14 cellular contexts compared by ENCODE assay signal in the genomic region with DNA sequence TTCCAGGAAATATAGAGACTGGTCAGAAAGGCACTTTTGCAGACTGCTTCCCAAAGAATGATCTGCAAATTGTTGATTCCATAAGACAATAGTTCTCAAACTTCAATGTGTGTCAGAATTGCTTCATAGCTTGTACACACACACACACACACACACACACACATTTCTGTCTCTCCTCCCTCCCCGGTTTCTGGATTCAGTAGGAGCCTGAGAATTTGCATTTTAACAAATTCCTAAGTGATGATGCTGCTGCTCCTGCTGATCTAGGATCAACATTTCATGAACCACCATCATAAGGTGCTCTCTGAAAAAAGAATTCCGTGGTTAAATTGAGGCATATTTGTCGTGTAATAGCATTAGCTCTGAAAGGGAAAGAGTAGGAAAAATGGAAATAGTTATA. TPM values are rescaled to one million over a fixed set of nuclear protein-coding genes. Genes with fewer than 3 reads are reported as not detected.
DNase-seq lines count a peak whose midpoint lies in the region; ATAC-seq and FAIRE-seq lines count a peak whose summit lies in the region.
"Had no signal": no experiment of that assay in that cellular context is flagged by ENCODE, and none has a peak within 500 bp of the region (broad histone marks: within the 10 kb centered on the region; RNA-seq: fewer than 3 reads in every experiment).

No MANE protein-coding gene starts in this region.

- no peak for FAIRE-seq in small intestine (lab: Jason Lieb, UNC)
- FAIRE-seq: GM12878 had no signal

- H3K27ac ChIP-seq in small intestine (ENCODE audit: low read depth in 1 of 2, low read length in 1 of 2) = no peak overlapping the region
- H3K27ac ChIP-seq: C4-2B had no signal

- DNase-seq in AG08396 (ENCODE audit: low spot score) = peak; percentile 70
- DNase-seq in HT1080 (ENCODE audit: low read depth) = peak; percentile 85
- peak; percentile 90 for DNase-seq in astrocyte of the hippocampus (ENCODE audit: low read depth, low spot score)
- peak; percentile 57 for DNase-seq in iPS-NIHi11 (ENCODE audit: low spot score)
- no peak for DNase-seq in activated T-helper 1 cell treated with anti-CD3 and anti-CD28 coated beads, Interleukin-12 subunit alpha, Interleukin-12 subunit beta, Interleukin-2, Interleukin-4 antibody, amounts not matched to agents 30 ng/mL and 10 ng/mL and 1 ng/mL, durations not matched to agents 14 hours and 24 hours and 36 hours (ENCODE audit: low spot score)
- no peak for DNase-seq in small intestine
- no peak for DNase-seq in midbrain (lab: John Stamatoyannopoulos, UW)
- DNase-seq: caudate nucleus; glutamatergic neuron; Kasumi-1; stimulated activated naive CD8-positive, alpha-beta T cell treated with anti-CD3 and anti-CD28 coated beads, Interleukin-15, Interleukin-2, amounts not matched to agents 100 U/mL and 50 U/mL, for 24 hours had no signal

- no peaks in the 10 kb centered on the region for H3K4me1 Mint-ChIP-seq in activated T-helper 1 cell treated with anti-CD3 and anti-CD28 coated beads, Interleukin-12 subunit alpha, Interleukin-12 subunit beta, Interleukin-2, Interleukin-4 antibody, amounts not matched to agents 30 ng/mL and 10 ng/mL and 1 ng/mL, durations not matched to agents 14 hours and 24 hours and 36 hours (ENCODE audit: low read depth)

- no peaks in the 10 kb centered on the region for H3K36me3 Mint-ChIP-seq in activated T-helper 1 cell treated with anti-CD3 and anti-CD28 coated beads, Interleukin-12 subunit alpha, Interleukin-12 subunit beta, Interleukin-2, Interleukin-4 antibody, amounts not matched to agents 30 ng/mL and 10 ng/mL and 1 ng/mL, durations not matched to agents 14 hours and 24 hours and 36 hours (ENCODE audit: low read depth)

- H3K9me3 ChIP-seq in small intestine (ENCODE audit: control insufficient read depth, low read depth) = no peaks in the 10 kb centered on the region

- no peaks in the 10 kb centered on the region for H3K36me3 ChIP-seq in small intestine (ENCODE audit: control insufficient read depth in 2 of 2, insufficient read depth in 2 of 2, low read length in 2 of 2)

- no peaks in the 10 kb centered on the region for H3K4me1 ChIP-seq in small intestine (ENCODE audit: control insufficient read depth in 2 of 2, insufficient read depth in 1 of 2, low read depth in 1 of 2, low read length in 1 of 2)

- no peaks in the 10 kb centered on the region for H3K9me3 Mint-ChIP-seq in activated T-helper 1 cell treated with anti-CD3 and anti-CD28 coated beads, Interleukin-12 subunit alpha, Interleukin-12 subunit beta, Interleukin-2, Interleukin-4 antibody, amounts not matched to agents 30 ng/mL and 10 ng/mL and 1 ng/mL, durations not matched to agents 14 hours and 24 hours and 36 hours

- H3K27ac Mint-ChIP-seq in activated T-helper 1 cell treated with anti-CD3 and anti-CD28 coated beads, Interleukin-12 subunit alpha, Interleukin-12 subunit beta, Interleukin-2, Interleukin-4 antibody, amounts not matched to agents 30 ng/mL and 10 ng/mL and 1 ng/mL, durations not matched to agents 14 hours and 24 hours and 36 hours = no peak overlapping the region

- H3K27me3 Mint-ChIP-seq in activated T-helper 1 cell treated with anti-CD3 and anti-CD28 coated beads, Interleukin-12 subunit alpha, Interleukin-12 subunit beta, Interleukin-2, Interleukin-4 antibody, amounts not matched to agents 30 ng/mL and 10 ng/mL and 1 ng/mL, durations not matched to agents 14 hours and 24 hours and 36 hours (ENCODE audit: insufficient read depth) = peaks cover 7% of the 10 kb centered on the region

- no peak overlapping the region for H3K4me3 ChIP-seq in small intestine (ENCODE audit: low read depth in 1 of 2, low read length in 2 of 2)
- H3K4me3 ChIP-seq: GM12878 had no signal

- intact Hi-C loops in activated T-helper 1 cell treated with anti-CD3 and anti-CD28 coated beads, Interleukin-12 subunit alpha, Interleukin-12 subunit beta, Interleukin-2, Interleukin-4 antibody, amounts not matched to agents 30 ng/mL and 10 ng/mL and 1 ng/mL, durations not matched to agents 14 hours and 24 hours and 36 hours (cut with micrococcal nuclease) = no loop called here

- no peak for ATAC-seq in GM21515 (IDR thresholded peaks at IDR 0.05; ENCODE audit: unreplicated experiment)
- ATAC-seq: GM12878; stimulated activated naive CD8-positive, alpha-beta T cell treated with anti-CD3 and anti-CD28 coated beads, Interleukin-15, Interleukin-2, amounts not matched to agents 100 U/mL and 50 U/mL, for 24 hours had no signal

- WGBS in small intestine, 3 donors = 59 to 63% (median 59%) methylated on average over 3 of the region's 3 CpGs

- no peak overlapping the region for H3K4me3 Mint-ChIP-seq in activated T-helper 1 cell treated with anti-CD3 and anti-CD28 coated beads, Interleukin-12 subunit alpha, Interleukin-12 subunit beta, Interleukin-2, Interleukin-4 antibody, amounts not matched to agents 30 ng/mL and 10 ng/mL and 1 ng/mL, durations not matched to agents 14 hours and 24 hours and 36 hours

- H3K27me3 ChIP-seq in small intestine (ENCODE audit: control insufficient read depth in 2 of 2, insufficient read depth in 2 of 2, low read length in 2 of 2) = no peaks in the 10 kb centered on the region

RNA-seq across cellular contexts. Expression of gene FZD4, which starts 35.3 kb away (rescaled TPM):
- 3.0 and 5.4 TPM in 2 replicates for total RNA-seq in HT1080 (2014; rRNA removed; shearing (Covaris generic))
- 3.0 and 3.6 TPM in 2 replicates for polyA plus RNA-seq in HT1080 (2015; cell fraction: cytosol; rRNA removed)
- 5.5 and 5.9 TPM in 2 replicates for polyA plus RNA-seq in HT1080 (2015; cell fraction: nucleus; rRNA removed)
- total RNA-seq in activated T-helper 1 cell treated with anti-CD3 and anti-CD28 coated beads, Interleukin-12 subunit alpha, Interleukin-12 subunit beta, Interleukin-2, Interleukin-4 antibody, amounts not matched to agents 30 ng/mL and 10 ng/mL and 1 ng/mL, durations not matched to agents 14 hours and 24 hours and 36 hours = 0.05 TPM in 1 of 2 replicates, not detected in the other
- 10 to 100 TPM in 1 of 3 donors, under 1 TPM in 2; 0.22 to 12.2 (median 0.27) TPM for polyA plus RNA-seq in small intestine

RNA-seq across cellular contexts. Expression of gene TMEM135, which starts 47.2 kb away (rescaled TPM):
- total RNA-seq in HT1080 (2014; rRNA removed; shearing (Covaris generic)) = 6.2 and 19.1 TPM in 2 replicates
- polyA plus RNA-seq in HT1080 (2015; cell fraction: cytosol; rRNA removed) = 9.7 and 12.7 TPM in 2 replicates
- polyA plus RNA-seq in HT1080 (2015; cell fraction: nucleus; rRNA removed) = 16.3 and 18.1 TPM in 2 replicates
- total RNA-seq in activated T-helper 1 cell treated with anti-CD3 and anti-CD28 coated beads, Interleukin-12 subunit alpha, Interleukin-12 subunit beta, Interleukin-2, Interleukin-4 antibody, amounts not matched to agents 30 ng/mL and 10 ng/mL and 1 ng/mL, durations not matched to agents 14 hours and 24 hours and 36 hours = 27.9 and 28.8 TPM in 2 replicates
- 10 to 100 TPM; 11.3 to 16.3 (median 11.9) TPM for polyA plus RNA-seq in small intestine

Comparison
In these comparisons a context has a peak if more than half of its experiments do, and no peak if none do; other contexts are left out.
1. DNase-seq: peak in AG08396 (single experiment), HT1080 (single experiment), astrocyte of the hippocampus (single experiment) and iPS-NIHi11 (single experiment); none in activated T-helper 1 cell treated with anti-CD3 and anti-CD28 coated beads, Interleukin-12 subunit alpha, Interleukin-12 subunit beta, Interleukin-2, Interleukin-4 antibody, amounts not matched to agents 30 ng/mL and 10 ng/mL and 1 ng/mL, durations not matched to agents 14 hours and 24 hours and 36 hours (single experiment), small intestine (single experiment) and midbrain (single experiment).